Comparison of ENCODE assay signal across 9 cellular contexts in the genomic region with DNA sequence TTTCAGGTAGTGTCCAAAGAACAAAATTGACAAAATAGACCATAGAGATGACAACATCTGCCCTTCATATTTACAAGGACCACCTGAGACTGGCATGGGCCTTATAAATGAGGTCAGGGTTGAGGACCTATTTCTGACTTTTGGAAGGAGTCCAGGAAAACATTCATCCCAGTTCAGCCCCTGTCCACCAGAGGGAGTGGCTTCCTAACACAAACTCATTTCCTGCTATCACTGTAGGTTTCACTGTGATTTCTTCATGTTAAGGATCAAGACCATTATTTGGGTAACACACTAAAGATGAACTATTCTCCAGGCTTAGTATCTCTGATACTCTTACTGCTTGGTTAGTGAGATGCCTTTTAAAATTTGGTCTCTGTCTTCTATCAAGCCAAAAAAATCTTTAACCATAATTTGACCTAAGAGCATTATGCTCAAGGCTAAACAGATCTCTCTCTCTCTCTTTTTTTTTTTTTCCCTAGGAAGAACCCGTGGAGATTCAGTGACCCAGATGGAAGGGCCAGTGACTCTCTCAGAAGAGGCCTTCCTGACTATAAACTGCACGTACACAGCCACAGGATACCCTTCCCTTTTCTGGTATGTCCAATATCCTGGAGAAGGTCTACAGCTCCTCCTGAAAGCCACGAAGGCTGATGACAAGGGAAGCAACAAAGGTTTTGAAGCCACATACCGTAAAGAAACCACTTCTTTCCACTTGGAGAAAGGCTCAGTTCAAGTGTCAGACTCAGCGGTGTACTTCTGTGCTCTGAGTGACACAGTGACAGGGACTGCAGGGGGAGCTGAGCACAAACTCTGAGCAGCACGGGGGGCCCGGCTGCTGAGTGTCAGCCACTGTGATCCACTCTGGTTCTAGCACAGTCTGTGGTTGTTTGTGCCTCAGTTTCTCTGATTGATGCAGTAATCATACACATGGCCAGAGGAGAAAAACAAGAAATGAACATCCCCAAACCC.
DNase-seq lines count a peak whose midpoint lies in the region; ATAC-seq and TF ChIP-seq lines count a peak whose summit lies in the region.
"Had no signal": no experiment of that assay in that cellular context is flagged by ENCODE, and none has a peak within 500 bp of the region (broad histone marks: within the 10 kb centered on the region; RNA-seq: fewer than 3 reads in every experiment).

No MANE protein-coding gene starts in this region.

- H3K4me1 ChIP-seq in CD8-positive, alpha-beta memory T cell (ENCODE audit: insufficient read depth, low read length) = peaks cover 6% of the 10 kb centered on the region
- H3K4me1 ChIP-seq in uterus = no peaks in the 10 kb centered on the region

- no peaks in the 10 kb centered on the region for H3K9me3 ChIP-seq in CD8-positive, alpha-beta memory T cell (ENCODE audit: low read length)
- no peaks in the 10 kb centered on the region for H3K9me3 ChIP-seq in uterus

- no peak for TF ChIP-seq POLR2A in uterus (IDR thresholded peaks at IDR 0.05)

- H3K36me3 ChIP-seq in CD8-positive, alpha-beta memory T cell (ENCODE audit: insufficient read depth, low read length) = no peaks in the 10 kb centered on the region
- no peaks in the 10 kb centered on the region for H3K36me3 ChIP-seq in uterus

- TF ChIP-seq CTCF in fibroblast of pulmonary artery (IDR thresholded peaks at IDR 0.05; ENCODE audit: low read length, missing control alignments) (peak; percentile 47), uterus (IDR thresholded peaks at IDR 0.05) (no peak)

- peak overlapping the region; percentile 37 for H3K4me3 ChIP-seq in CD8-positive, alpha-beta memory T cell (ENCODE audit: low read length)
- H3K4me3 ChIP-seq in fibroblast of pulmonary artery (replicated peaks; ENCODE audit: low read depth, low read length) = no peak overlapping the region
- H3K4me3 ChIP-seq in uterus = no peak overlapping the region

- H3K27ac Mint-ChIP-seq in CD8-positive, alpha-beta memory T cell = peak overlapping the region in 7 of 8 donors; percentile 50 to 92 (median 75)
- peak overlapping the region; percentile 81 for H3K27ac Mint-ChIP-seq in stimulated activated naive CD8-positive, alpha-beta T cell treated with anti-CD3 and anti-CD28 coated beads, Interleukin-15, Interleukin-2, amounts not matched to agents 100 ng/mL and 50 ng/mL, for 24 hours
- H3K27ac Mint-ChIP-seq: immature natural killer cell had no signal

- no peaks in the 10 kb centered on the region for H3K36me3 Mint-ChIP-seq in CD8-positive, alpha-beta memory T cell
- no peaks in the 10 kb centered on the region for H3K36me3 Mint-ChIP-seq in stimulated activated naive CD8-positive, alpha-beta T cell treated with anti-CD3 and anti-CD28 coated beads, Interleukin-15, Interleukin-2, amounts not matched to agents 100 ng/mL and 50 ng/mL, for 24 hours (ENCODE audit: low read depth)
- H3K36me3 Mint-ChIP-seq: immature natural killer cell had no signal

- ATAC-seq in HG03457 (IDR thresholded peaks at IDR 0.05; ENCODE audit: unreplicated experiment) = no peak

- H3K4me3 Mint-ChIP-seq in CD8-positive, alpha-beta memory T cell = peak overlapping the region; percentile 56 to 79 (median 66)
- H3K4me3 Mint-ChIP-seq in stimulated activated naive CD8-positive, alpha-beta T cell treated with anti-CD3 and anti-CD28 coated beads, Interleukin-15, Interleukin-2, amounts not matched to agents 100 ng/mL and 50 ng/mL, for 24 hours = peak overlapping the region; percentile 68
- H3K4me3 Mint-ChIP-seq: immature natural killer cell had no signal

- no peak overlapping the region for H3K27ac ChIP-seq in CD8-positive, alpha-beta memory T cell (ENCODE audit: low read depth, low read length)
- no peak overlapping the region for H3K27ac ChIP-seq in uterus

- intact Hi-C loops in uterus (cut with DNase I; ENCODE audit: low total_unique reads) = no loop called here

- DNase-seq in CD8-positive, alpha-beta memory T cell = peak in 3 of 5 donors; percentile 1 to 47 (median 20)
- DNase-seq in HT-29 (ENCODE audit: low spot score) (peak; percentile 36), fibroblast of pulmonary artery (ENCODE audit: low read depth) (peak; percentile 18), middle frontal gyrus (ENCODE audit: extremely low spot score, low spot score) (no peak), uterus (no peak)
- DNase-seq in activated CD4-positive, alpha-beta T cell treated with anti-CD3 and anti-CD28 coated beads for 48 hours = peak; percentile 37

- POLR2A ChIA-PET in CD8-positive, alpha-beta memory T cell (lab: Charles Lee) = no interaction called here

- CTCF ChIA-PET in CD8-positive, alpha-beta memory T cell (lab: Charles Lee) = interaction anchor here (1.3 kb wide), 1 partner anchor 27 kb away, joined by 4 read pairs; no protein-coding TSS in a partner anchor

- no peaks in the 10 kb centered on the region for H3K9me3 Mint-ChIP-seq in CD8-positive, alpha-beta memory T cell
- no peaks in the 10 kb centered on the region for H3K9me3 Mint-ChIP-seq in stimulated activated naive CD8-positive, alpha-beta T cell treated with anti-CD3 and anti-CD28 coated beads, Interleukin-15, Interleukin-2, amounts not matched to agents 100 ng/mL and 50 ng/mL, for 24 hours
- H3K9me3 Mint-ChIP-seq: immature natural killer cell had no signal

- no peaks in the 10 kb centered on the region for H3K27me3 ChIP-seq in CD8-positive, alpha-beta memory T cell (ENCODE audit: insufficient read depth, low read length, poor library complexity, severe bottlenecking)
- no peaks in the 10 kb centered on the region for H3K27me3 ChIP-seq in uterus

- H3K4me1 Mint-ChIP-seq in CD8-positive, alpha-beta memory T cell = peaks cover 6 to 23% (median 9%) of the 10 kb centered on the region in 3 donors
- H3K4me1 Mint-ChIP-seq in stimulated activated naive CD8-positive, alpha-beta T cell treated with anti-CD3 and anti-CD28 coated beads, Interleukin-15, Interleukin-2, amounts not matched to agents 100 ng/mL and 50 ng/mL, for 24 hours (ENCODE audit: low read depth) = peaks cover 21% of the 10 kb centered on the region

- H3K27me3 Mint-ChIP-seq in CD8-positive, alpha-beta memory T cell = peaks cover 16 to 21% of the 10 kb centered on the region in 2 donors
- no peaks in the 10 kb centered on the region for H3K27me3 Mint-ChIP-seq in stimulated activated naive CD8-positive, alpha-beta T cell treated with anti-CD3 and anti-CD28 coated beads, Interleukin-15, Interleukin-2, amounts not matched to agents 100 ng/mL and 50 ng/mL, for 24 hours

Comparison
In these comparisons a context has a peak if more than half of its experiments do, and no peak if none do; other contexts are left out.
1. DNase-seq: peak in CD8-positive, alpha-beta memory T cell (3 of 5), HT-29 (single experiment), activated CD4-positive, alpha-beta T cell treated with anti-CD3 and anti-CD28 coated beads for 48 hours (single experiment) and fibroblast of pulmonary artery (single experiment); none in middle frontal gyrus (single experiment) and uterus (0 of 2).